8 cellular contexts compared by ENCODE assay signal in the genomic region with DNA sequence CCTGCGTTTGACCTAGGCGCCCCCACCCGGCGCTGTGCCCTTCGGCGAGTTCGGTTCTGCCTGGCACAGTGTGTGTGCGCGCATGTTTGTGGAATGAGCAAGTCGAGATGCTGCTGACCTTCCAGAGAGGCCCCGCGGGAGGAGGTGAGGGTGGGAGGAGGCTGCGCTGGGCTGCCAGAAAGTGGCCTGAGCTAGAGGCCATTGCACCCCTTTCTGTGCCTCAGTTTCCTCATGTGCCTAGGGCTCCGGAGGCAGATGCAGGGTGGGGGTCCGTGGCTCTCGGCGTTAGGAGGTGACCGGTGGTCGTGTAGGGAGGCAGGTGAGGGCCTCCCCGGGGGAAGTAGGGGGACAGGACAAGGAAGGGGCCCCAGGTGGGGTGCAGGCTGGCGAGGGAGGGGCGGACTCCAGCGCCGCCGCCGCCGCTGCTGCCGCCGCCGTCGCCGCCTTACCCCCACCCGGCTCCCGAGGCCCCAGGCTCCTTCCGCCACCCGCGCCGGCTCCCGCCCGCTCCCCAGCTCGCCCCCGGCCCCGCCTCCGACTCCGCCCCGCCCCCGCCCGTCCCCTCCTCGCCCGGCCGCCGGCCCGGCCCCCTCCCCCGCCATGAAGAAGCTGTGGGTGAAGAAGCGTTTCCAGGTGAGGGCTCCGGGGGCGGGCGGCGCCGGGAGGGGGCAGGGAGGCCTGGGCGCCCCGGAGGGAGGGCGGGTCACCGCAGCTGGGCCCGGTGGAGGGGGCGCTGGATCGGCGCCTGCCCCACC. TPM values are rescaled to one million over a fixed set of nuclear protein-coding genes. Genes with fewer than 3 reads are reported as not detected.
DNase-seq lines count a peak whose midpoint lies in the region; ATAC-seq lines count a peak whose summit lies in the region.

No MANE protein-coding gene starts in this region.

- DNase-seq in Jurkat, Clone E6-1 (ENCODE audit: low read depth, low spot score): peak; percentile 32
- peak; percentile 63 to 67 for DNase-seq in activated CD4-positive, alpha-beta T cell treated with anti-CD3 and anti-CD28 coated beads, Interleukin-2, amount 50 U/mL, for 4 hours
- peak; percentile 55 for DNase-seq in effector CD8-positive, alpha-beta T cell (lab: John Stamatoyannopoulos, UW)
- DNase-seq in mesenchymal stem cell (peak; percentile 58), Kasumi-1 (lab: John Stamatoyannopoulos, UW) (no peak), NCI-H187 (lab: John Stamatoyannopoulos, UW) (no peak)
- no peak for DNase-seq in stimulated activated effector memory CD8-positive, alpha-beta T cell treated with anti-CD3 and anti-CD28 coated beads, Interleukin-12 subunit alpha, Interleukin-12 subunit beta, amount 100 ng/mL, for 72 hours (ENCODE audit: low spot score in 2 of 2)

- under 1% methylated on average over 36 of the region's 68 CpGs for WGBS in mesenchymal stem cell

- H2BK15ac ChIP-seq in mesenchymal stem cell (ENCODE audit: low read depth, poor library complexity, severe bottlenecking): peak overlapping the region; percentile 89

- peak overlapping the region; percentile 6 to 89 for H3K18ac ChIP-seq in mesenchymal stem cell (ENCODE audit: low read depth in 1 of 2, low read length in 2 of 2)

- peak overlapping the region; percentile 76 for H3K4me3 Mint-ChIP-seq in stimulated activated effector memory CD8-positive, alpha-beta T cell treated with anti-CD3 and anti-CD28 coated beads, Interleukin-12 subunit alpha, Interleukin-12 subunit beta, amount 100 ng/mL, for 72 hours

- peak overlapping the region in 1 of 2 experiments; percentile 79 for H2BK12ac ChIP-seq in mesenchymal stem cell (ENCODE audit: low read length in 2 of 2)

- H3K9me3 ChIP-seq in BLaER1: no peaks in the 10 kb centered on the region
- no peaks in the 10 kb centered on the region for H3K9me3 ChIP-seq in mesenchymal stem cell (ENCODE audit: control insufficient read depth, low read length)

- peaks cover 6% of the 10 kb centered on the region; the same call in 1 of the 2 replicates for H4K20me1 ChIP-seq in BLaER1

- H3K27ac ChIP-seq in BLaER1: peak overlapping the region; percentile 74
- H3K27ac ChIP-seq in mesenchymal stem cell (ENCODE audit: low read length, poor library complexity, severe bottlenecking): peak overlapping the region; percentile 25

- H3K36me3 ChIP-seq in BLaER1: no peaks in the 10 kb centered on the region
- H3K36me3 ChIP-seq in mesenchymal stem cell (ENCODE audit: control insufficient read depth in 1 of 2, insufficient read depth in 2 of 2, low read depth in 1 of 2, low read length in 2 of 2): peaks cover 27 to 30% of the 10 kb centered on the region in 2 experiments

- peak overlapping the region; percentile 53 for H4K8ac ChIP-seq in mesenchymal stem cell (ENCODE audit: low read length)

- peak overlapping the region; percentile 47 for H4K91ac ChIP-seq in mesenchymal stem cell (ENCODE audit: low read length)

- peaks cover 20% of the 10 kb centered on the region for H3K4me1 Mint-ChIP-seq in stimulated activated effector memory CD8-positive, alpha-beta T cell treated with anti-CD3 and anti-CD28 coated beads, Interleukin-12 subunit alpha, Interleukin-12 subunit beta, amount 100 ng/mL, for 72 hours

- no peak overlapping the region for H3K27ac Mint-ChIP-seq in stimulated activated effector memory CD8-positive, alpha-beta T cell treated with anti-CD3 and anti-CD28 coated beads, Interleukin-12 subunit alpha, Interleukin-12 subunit beta, amount 100 ng/mL, for 72 hours

- H2AK5ac ChIP-seq in mesenchymal stem cell (ENCODE audit: low read length, severe bottlenecking): no peak overlapping the region

- H3K4me1 ChIP-seq in BLaER1 (peaks cover 45% of the 10 kb centered on the region), mesenchymal stem cell (ENCODE audit: control insufficient read depth, insufficient read depth, low read depth, low read length) (peaks cover 51% of the 10 kb centered on the region)

- H3K9me3 Mint-ChIP-seq in stimulated activated effector memory CD8-positive, alpha-beta T cell treated with anti-CD3 and anti-CD28 coated beads, Interleukin-12 subunit alpha, Interleukin-12 subunit beta, amount 100 ng/mL, for 72 hours: no peaks in the 10 kb centered on the region

- ATAC-seq in stimulated activated effector memory CD8-positive, alpha-beta T cell treated with anti-CD3 and anti-CD28 coated beads, Interleukin-12 subunit alpha, Interleukin-12 subunit beta, amount 100 ng/mL, for 72 hours: peak; percentile 47

- H3K9ac ChIP-seq in BLaER1 (peak overlapping the region; percentile 76), mesenchymal stem cell (ENCODE audit: low read length) (peak overlapping the region; percentile 88)

- peak overlapping the region; percentile 82 for H2BK120ac ChIP-seq in mesenchymal stem cell (ENCODE audit: low read depth, low read length)

- peak overlapping the region; percentile 36 for H2AFZ ChIP-seq in mesenchymal stem cell (ENCODE audit: low read depth, low read length)

- peak overlapping the region; percentile 70 to 81 for H3K4ac ChIP-seq in mesenchymal stem cell (ENCODE audit: low read depth in 1 of 2, low read length in 2 of 2)

- H3K4me2 ChIP-seq in BLaER1 (peak overlapping the region; percentile 86), mesenchymal stem cell (ENCODE audit: low read length, poor library complexity, severe bottlenecking) (peak overlapping the region; percentile 59)

- no peaks in the 10 kb centered on the region for H3K36me3 Mint-ChIP-seq in stimulated activated effector memory CD8-positive, alpha-beta T cell treated with anti-CD3 and anti-CD28 coated beads, Interleukin-12 subunit alpha, Interleukin-12 subunit beta, amount 100 ng/mL, for 72 hours

- H3K27me3 ChIP-seq in BLaER1 (peaks cover 3% of the 10 kb centered on the region; the same call in 1 of the 2 replicates), mesenchymal stem cell (ENCODE audit: control insufficient read depth in 1 of 2, insufficient read depth in 1 of 2, low read length in 2 of 2) (no peaks in the 10 kb centered on the region)

- peak overlapping the region in 1 of 2 experiments; percentile 29 for H3K14ac ChIP-seq in mesenchymal stem cell (ENCODE audit: low read length in 2 of 2)

- H3K79me1 ChIP-seq in mesenchymal stem cell (replicated peaks; ENCODE audit: low read length, poor library complexity, severe bottlenecking): peaks cover 21% of the 10 kb centered on the region

- peak overlapping the region; percentile 60 for H2BK5ac ChIP-seq in mesenchymal stem cell (ENCODE audit: low read depth, low read length, poor library complexity, severe bottlenecking)

- H3K4me3 ChIP-seq in BLaER1 (peak overlapping the region; percentile 69), mesenchymal stem cell (ENCODE audit: insufficient read depth in 1 of 2, low read depth in 1 of 2, low read length in 2 of 2) (peak overlapping the region; percentile 72 to 77)
- peak overlapping the region; percentile 57 for H3K4me3 ChIP-seq in Jurkat, Clone E6-1 (ENCODE audit: low read length)

- H3K23ac ChIP-seq in mesenchymal stem cell (ENCODE audit: low read length in 2 of 2): peak overlapping the region in 1 of 2 experiments; percentile 9

RNA-seq across cellular contexts. Expression of a gene that starts 7.0 kb away (rescaled TPM):
- polyA plus RNA-seq in Jurkat, Clone E6-1 (2012; ENCODE audit: insufficient read depth, insufficient read length): 29.7 TPM
- 19.3 TPM for polyA plus RNA-seq in mesenchymal stem cell (2013, experiment 1 of 2)
- 19.1 TPM for polyA plus RNA-seq in mesenchymal stem cell (2013, experiment 2 of 2)

RNA-seq across cellular contexts. Expression of a gene that starts 23.5 kb away (rescaled TPM):
- polyA plus RNA-seq in Jurkat, Clone E6-1 (2012; ENCODE audit: insufficient read depth, insufficient read length): not detected
- polyA plus RNA-seq in mesenchymal stem cell (2013, experiment 1 of 2): 1.2 TPM
- polyA plus RNA-seq in mesenchymal stem cell (2013, experiment 2 of 2): 1.8 TPM

RNA-seq across cellular contexts. Expression of a gene that starts 53.9 kb away (rescaled TPM):
- polyA plus RNA-seq in Jurkat, Clone E6-1 (2012; ENCODE audit: insufficient read depth, insufficient read length): 95.4 TPM
- polyA plus RNA-seq in mesenchymal stem cell (2013, experiment 1 of 2): 67.3 TPM
- polyA plus RNA-seq in mesenchymal stem cell (2013, experiment 2 of 2): 68.7 TPM

RNA-seq across cellular contexts. Expression of a gene that starts 57.1 kb away (rescaled TPM):
- polyA plus RNA-seq in Jurkat, Clone E6-1 (2012; ENCODE audit: insufficient read depth, insufficient read length): 46.3 TPM
- polyA plus RNA-seq in mesenchymal stem cell (2013, experiment 1 of 2): 41.8 TPM
- polyA plus RNA-seq in mesenchymal stem cell (2013, experiment 2 of 2): 41.6 TPM

Comparison
In these comparisons a context has a peak if more than half of its experiments do, and no peak if none do; other contexts are left out.
1. DNase-seq: peak in Jurkat, Clone E6-1 (single experiment), activated CD4-positive, alpha-beta T cell treated with anti-CD3 and anti-CD28 coated beads, Interleukin-2, amount 50 U/mL, for 4 hours (2 of 2), effector CD8-positive, alpha-beta T cell (single experiment) and mesenchymal stem cell (single experiment); none in stimulated activated effector memory CD8-positive, alpha-beta T cell treated with anti-CD3 and anti-CD28 coated beads, Interleukin-12 subunit alpha, Interleukin-12 subunit beta, amount 100 ng/mL, for 72 hours (0 of 2), Kasumi-1 (0 of 2) and NCI-H187 (0 of 2).
2. Peak in every context shown above with its lines, with median percentiles within 50 percentile points of each other: H3K4me3 ChIP-seq.